Comparison of ENCODE assay signal across 29 cellular contexts in the genomic region with DNA sequence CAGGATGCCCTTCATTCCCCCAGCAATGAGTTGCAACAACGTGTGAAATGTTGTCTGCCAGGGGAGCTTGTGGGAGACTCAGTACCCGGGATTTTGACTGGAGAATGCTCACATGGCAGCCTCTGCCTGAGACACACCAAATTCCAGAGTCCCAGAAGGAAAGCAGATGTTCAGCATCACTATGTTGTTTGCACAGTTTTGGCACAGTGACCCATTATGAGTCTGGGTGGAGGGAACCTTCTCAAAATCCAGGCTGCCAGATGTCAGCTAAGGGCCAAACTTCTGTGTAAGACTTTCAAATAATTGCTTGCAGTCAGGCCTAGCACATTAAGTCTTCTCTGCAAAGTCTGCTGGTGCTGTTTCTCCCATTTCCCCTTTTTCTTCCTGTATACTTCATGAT.
"Had no signal": no experiment of that assay in that cellular context is flagged by ENCODE, and none has a peak within 500 bp of the region (broad histone marks: within the 10 kb centered on the region; RNA-seq: fewer than 3 reads in every experiment).

No MANE protein-coding gene starts in this region.

- ATAC-seq: activated CD4-positive, CD25-positive, alpha-beta regulatory T cell treated with anti-CD3 and anti-CD28 coated beads, Interleukin-2, amount 50 U/mL, for 24 hours; activated naive CD4-positive, alpha-beta T cell treated with anti-CD3 and anti-CD28 coated beads, Interleukin-2, amount 50 U/mL, for 72 hours; activated T-cell treated with anti-CD3 and anti-CD28 coated beads, Interleukin-2, amount 50 U/mL, for 4 hours; activated T-helper 17 cell treated with anti-CD3 and anti-CD28 coated beads, Interleukin-2, amount 50 U/mL, for 72 hours; left colon; mucosa of descending colon; sciatic nerve had no signal

- H3K27ac ChIP-seq: breast epithelium, esophagus muscularis mucosa, lower lobe of right lung, skin epidermis, vagina, WERI-Rb-1 had no signal

- DNase-seq: activated CD4-positive, alpha-beta memory T cell treated with anti-CD3 and anti-CD28 coated beads, Interleukin-2, amount 10 ng/mL, durations not matched to agents 7 days and 5 days; activated CD4-positive, alpha-beta T cell treated with anti-CD3 and anti-CD28 coated beads for 48 hours; activated naive CD4-positive, alpha-beta T cell; activated T-cell treated with anti-CD3 and anti-CD28 coated beads, Interleukin-2, amount 50 U/mL, for 4 hours; dermis blood vessel endothelial cell; effector CD4-positive, alpha-beta T cell; head of caudate nucleus; hypothalamus; immature natural killer cell; kidney; left colon; lower lobe of right lung; mesenchymal stem cell; stimulated activated CD4-positive, alpha-beta T cell treated with anti-CD3 and anti-CD28 coated beads, Interleukin-12 subunit alpha, Interleukin-12 subunit beta, amount 100 ng/mL, for 4 hours; stimulated activated CD4-positive, alpha-beta T cell treated with anti-CD3 and anti-CD28 coated beads, Interleukin-4, amount 100 ng/mL, for 1 hour; SW 1271; T1000; WERI-Rb-1 had no signal

- H3K27me3 ChIP-seq: breast epithelium, esophagus muscularis mucosa, vagina had no signal

- H3K9me3 ChIP-seq: breast epithelium, esophagus muscularis mucosa, lower lobe of right lung, mucosa of descending colon, vagina had no signal

- H3K4me1 ChIP-seq: breast epithelium, esophagus muscularis mucosa, lower lobe of right lung, vagina had no signal

- H3K36me3 ChIP-seq: breast epithelium, esophagus muscularis mucosa, lower lobe of right lung, vagina, WERI-Rb-1 had no signal

- FAIRE-seq: colon, frontal cortex, kidney had no signal

- H3K4me3 ChIP-seq: breast epithelium, esophagus muscularis mucosa, lower lobe of right lung, mucosa of descending colon, skin epidermis, vagina had no signal
